In genomic region chr11:116513894-116514293, GRCh38 we compare ENCODE assay signal across 8 cellular contexts.
DNase-seq lines count a peak whose midpoint lies in the region; ATAC-seq and TF ChIP-seq lines count a peak whose summit lies in the region.

No MANE protein-coding gene starts in this region.

- H3K36me3 Mint-ChIP-seq in CD8-positive, alpha-beta memory T cell: peaks cover 0 to 1% (median 0%) of the 10 kb centered on the region in 3 donors

- H3K36me3 ChIP-seq in BE2C: no peaks in the 10 kb centered on the region
- no peaks in the 10 kb centered on the region for H3K36me3 ChIP-seq in SJCRH30
- H3K36me3 ChIP-seq in CD8-positive, alpha-beta memory T cell (ENCODE audit: insufficient read depth, low read length): no peaks in the 10 kb centered on the region

- DNase-seq in BE2C: peak; percentile 33
- DNase-seq in SJCRH30: peak; percentile 23 to 24
- DNase-seq in iPS-NIHi11 (ENCODE audit: low spot score): peak; percentile 64
- DNase-seq in CD8-positive, alpha-beta memory T cell: no peak
- no peak for DNase-seq in hippocampal formation (lab: John Stamatoyannopoulos, UW)
- DNase-seq in NCI-H1694 (lab: John Stamatoyannopoulos, UW): no peak

- no peaks in the 10 kb centered on the region for H3K9me3 ChIP-seq in BE2C
- H3K9me3 ChIP-seq in SJCRH30 (replicated peaks): no peaks in the 10 kb centered on the region
- no peaks in the 10 kb centered on the region for H3K9me3 ChIP-seq in CD8-positive, alpha-beta memory T cell (ENCODE audit: low read length)

- H3K27me3 ChIP-seq in BE2C (no peaks in the 10 kb centered on the region), SJCRH30 (no peaks in the 10 kb centered on the region)
- no peaks in the 10 kb centered on the region for H3K27me3 ChIP-seq in CD8-positive, alpha-beta memory T cell (ENCODE audit: insufficient read depth, low read length, poor library complexity, severe bottlenecking)

- H3K9me3 Mint-ChIP-seq in CD8-positive, alpha-beta memory T cell: peaks cover 0 to 3% (median 0%) of the 10 kb centered on the region in 5 donors

- H3K4me3 ChIP-seq in BE2C (ENCODE audit: low read depth, low read length) (no peak overlapping the region), SJCRH30 (no peak overlapping the region)
- no peak overlapping the region for H3K4me3 ChIP-seq in CD8-positive, alpha-beta memory T cell (ENCODE audit: low read length)

- no peak overlapping the region for H3K4me3 Mint-ChIP-seq in CD8-positive, alpha-beta memory T cell

- peak overlapping the region in 1 of 8 donors; percentile 55 for H3K27ac Mint-ChIP-seq in CD8-positive, alpha-beta memory T cell

- H3K27me3 Mint-ChIP-seq in CD8-positive, alpha-beta memory T cell: peaks cover 19 to 58% of the 10 kb centered on the region in 2 donors

- H3K4me1 ChIP-seq in BE2C (peaks cover 4% of the 10 kb centered on the region), SJCRH30 (no peaks in the 10 kb centered on the region)
- H3K4me1 ChIP-seq in CD8-positive, alpha-beta memory T cell (ENCODE audit: insufficient read depth, low read length): no peaks in the 10 kb centered on the region

- CTCF ChIA-PET in CD8-positive, alpha-beta memory T cell (lab: Charles Lee): no interaction called here

- TF ChIP-seq CTCF in BE2C (IDR thresholded peaks at IDR 0.05; ENCODE audit: low read depth, low read length): peak; percentile 32; the same call in 1 of the 2 replicates
- peak; percentile 29; the same call in 1 of the 2 replicates for TF ChIP-seq CTCF in GM12874 (IDR thresholded peaks at IDR 0.05; ENCODE audit: insufficient read depth, low read depth, low read length)

- POLR2A ChIA-PET in CD8-positive, alpha-beta memory T cell (lab: Charles Lee): no interaction called here

- ATAC-seq in HG03196 (IDR thresholded peaks at IDR 0.05; ENCODE audit: unreplicated experiment): no peak

- no peak overlapping the region for H3K27ac ChIP-seq in SJCRH30
- H3K27ac ChIP-seq in CD8-positive, alpha-beta memory T cell (ENCODE audit: low read depth, low read length): no peak overlapping the region

- no peaks in the 10 kb centered on the region for H3K4me1 Mint-ChIP-seq in CD8-positive, alpha-beta memory T cell

Comparison
In these comparisons a context has a peak if more than half of its experiments do, and no peak if none do; other contexts are left out.
1. DNase-seq: peak in BE2C (single experiment), SJCRH30 (2 of 2) and iPS-NIHi11 (single experiment); none in CD8-positive, alpha-beta memory T cell (0 of 5), hippocampal formation (0 of 2) and NCI-H1694 (single experiment).